In the genomic region with DNA sequence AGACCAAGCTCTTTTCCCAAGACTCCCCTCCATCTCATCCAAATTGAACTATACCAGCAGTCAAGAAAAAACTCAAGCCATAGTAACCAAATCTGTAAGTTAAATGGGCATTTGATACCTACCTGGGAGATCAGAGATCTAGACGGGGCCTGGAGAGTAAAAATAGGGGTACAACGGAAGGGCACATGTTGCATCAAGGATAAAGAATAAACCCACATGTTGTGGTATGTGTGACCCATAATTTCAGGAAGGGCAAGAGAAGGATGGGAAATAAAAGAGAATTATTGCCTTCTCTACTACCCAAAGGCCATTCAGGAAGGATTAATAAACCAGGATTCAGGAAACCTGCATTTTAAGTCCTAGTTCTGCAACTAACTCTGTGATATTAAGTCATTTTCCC, we compare ENCODE assay signal across 30 cellular contexts. TPM values are rescaled to one million over a fixed set of nuclear protein-coding genes. Genes with fewer than 3 reads are reported as not detected.
DNase-seq lines count a peak whose midpoint lies in the region; ATAC-seq, FAIRE-seq and TF ChIP-seq lines count a peak whose summit lies in the region.
"Had no signal": no experiment of that assay in that cellular context is flagged by ENCODE, and none has a peak within 500 bp of the region (broad histone marks: within the 10 kb centered on the region; RNA-seq: fewer than 3 reads in every experiment).

No MANE protein-coding gene starts in this region.

- no peak for FAIRE-seq in HepG2 (lab: Jason Lieb, UNC)
- FAIRE-seq: GM12878, GM12892, GM18507 had no signal

- no peak for TF ChIP-seq RAD21 in HepG2 (CRISPR knock-in tag; IDR thresholded peaks at IDR 0.05)

- TF ChIP-seq CTCF in HepG2 (CRISPR knock-in tag; IDR thresholded peaks at IDR 0.05) (no peak), right lobe of liver (IDR thresholded peaks at IDR 0.05) (no peak), PC-3 (conservative IDR thresholded peaks at IDR 0.05; ENCODE audit: low read depth, low read length) (no peak), ovary (IDR thresholded peaks at IDR 0.05) (no peak)

- POLR2A ChIA-PET in HepG2 (lab: Yijun Ruan, JAX) = no interaction called here
- POLR2A ChIA-PET in PC-3 (lab: Charles Lee; ENCODE audit: unreplicated experiment) = no interaction called here

- H3K4me3 ChIP-seq in HepG2 (replicated peaks in 1 of 3; ENCODE audit: insufficient read depth in 1 of 3, low read depth in 2 of 3, low read length in 3 of 3) (no peak overlapping the region), right lobe of liver (no peak overlapping the region), PC-3 (ENCODE audit: low read length) (no peak overlapping the region), ovary (no peak overlapping the region)
- H3K4me3 ChIP-seq: BLaER1, GM12878 had no signal

- H4K20me1 ChIP-seq in HepG2 (ENCODE audit: insufficient read depth, low read length) = no peaks in the 10 kb centered on the region
- no peaks in the 10 kb centered on the region for H4K20me1 ChIP-seq in PC-3 (ENCODE audit: low read length)
- H4K20me1 ChIP-seq: BLaER1 had no signal

- H3F3A ChIP-seq in PC-3 (ENCODE audit: low read length, unreplicated experiment) = no peaks in the 10 kb centered on the region

- no peaks in the 10 kb centered on the region for H3K9me3 ChIP-seq in HepG2 (ENCODE audit: low read length)
- no peaks in the 10 kb centered on the region for H3K9me3 ChIP-seq in right lobe of liver
- no peaks in the 10 kb centered on the region for H3K9me3 ChIP-seq in PC-3 (ENCODE audit: low read length)
- no peaks in the 10 kb centered on the region for H3K9me3 ChIP-seq in ovary
- H3K9me3 ChIP-seq: BE2C, BLaER1 had no signal

- H3K27ac ChIP-seq in HepG2 (ENCODE audit: extremely low read length, insufficient read depth, low read length) = no peak overlapping the region
- H3K27ac ChIP-seq in right lobe of liver = no peak overlapping the region
- peak overlapping the region; percentile 65; the same call in 1 of the 2 replicates for H3K27ac ChIP-seq in PC-3 (ENCODE audit: low read length)
- H3K27ac ChIP-seq in ovary = no peak overlapping the region
- H3K27ac ChIP-seq: 22Rv1, BLaER1 had no signal

- H2AFZ ChIP-seq in HepG2 (ENCODE audit: low read length) (no peak overlapping the region), PC-3 (ENCODE audit: low read length) (no peak overlapping the region)

- H3K36me3 ChIP-seq in HepG2 (replicated peaks in 1 of 2; ENCODE audit: control insufficient read depth in 1 of 2, insufficient read depth in 2 of 2, low read length in 2 of 2) = no peaks in the 10 kb centered on the region
- H3K36me3 ChIP-seq in right lobe of liver = no peaks in the 10 kb centered on the region
- H3K36me3 ChIP-seq in PC-3 (ENCODE audit: low read depth, low read length) = no peaks in the 10 kb centered on the region
- no peaks in the 10 kb centered on the region for H3K36me3 ChIP-seq in ovary
- H3K36me3 ChIP-seq: BE2C, BLaER1 had no signal

- ATAC-seq in HepG2 (no peak), right lobe of liver (no peak), PC-3 (no peak)
- ATAC-seq: GM12878 had no signal

- intact Hi-C loops in HepG2 (cut with micrococcal nuclease; ENCODE audit: unreplicated experiment) = no loop called here
- intact Hi-C loops in right lobe of liver (cut with DNase I) = no loop called here
- intact Hi-C loops in PC-3 (cut with micrococcal nuclease) = loop anchor here (5.0 kb wide), 1 partner anchor 535 kb away; no protein-coding TSS in a partner anchor
- intact Hi-C loops in ovary (cut with DNase I) = no loop called here

- H3K79me2 ChIP-seq in HepG2 (ENCODE audit: insufficient read depth, low read length) = no peaks in the 10 kb centered on the region
- H3K79me2 ChIP-seq in PC-3 (ENCODE audit: low read length) = no peaks in the 10 kb centered on the region

- WGBS in HepG2 (ENCODE audit: low lambda C conversion rate) = 31% methylated on average over 2 of the region's 2 CpGs
- 46% methylated on average over 2 of the region's 2 CpGs for WGBS in right lobe of liver (ENCODE audit: insufficient coverage, low coverage, low lambda C conversion rate, missing lambda C conversion rate)
- WGBS in ovary, 3 donors = 42 to 46% (median 45%) methylated on average over 2 of the region's 2 CpGs

- H3K9ac ChIP-seq in HepG2 (ENCODE audit: insufficient read depth, low read depth, low read length) = no peak overlapping the region
- H3K9ac ChIP-seq in PC-3 (ENCODE audit: low read length) = no peak overlapping the region
- H3K9ac ChIP-seq: BLaER1 had no signal

- no peak for TF ChIP-seq POLR2A in HepG2 (IDR thresholded peaks at IDR 0.05; ENCODE audit: insufficient read depth in 1 of 2, low read depth in 2 of 2, low read length in 2 of 2)
- no peak for TF ChIP-seq POLR2A in right lobe of liver (IDR thresholded peaks at IDR 0.05)
- TF ChIP-seq POLR2A in ovary (IDR thresholded peaks at IDR 0.05) = no peak

- H3K4me1 ChIP-seq in HepG2 (ENCODE audit: insufficient read depth, low read length) (no peaks in the 10 kb centered on the region), right lobe of liver (no peaks in the 10 kb centered on the region), PC-3 (ENCODE audit: insufficient read depth, low read length) (peaks cover 25% of the 10 kb centered on the region), ovary (ENCODE audit: insufficient read depth) (no peaks in the 10 kb centered on the region)
- H3K4me1 ChIP-seq: BE2C, BLaER1 had no signal

- H3K9me2 ChIP-seq in PC-3 (replicated peaks; ENCODE audit: low read length) = no peaks in the 10 kb centered on the region

- TF ChIP-seq EP300 in HepG2 (IDR thresholded peaks at IDR 0.05; ENCODE audit: low read depth in 2 of 2, low read length in 2 of 2) = no peak
- no peak for TF ChIP-seq EP300 in HepG2 (CRISPR knock-in tag; IDR thresholded peaks at IDR 0.05; ENCODE audit: borderline replicate concordance)
- TF ChIP-seq EP300 in ovary (IDR thresholded peaks at IDR 0.05) = no peak

- no peak overlapping the region for H3K4me2 ChIP-seq in HepG2 (ENCODE audit: low read depth, low read length)
- H3K4me2 ChIP-seq in PC-3 (ENCODE audit: low read length) = no peak overlapping the region
- H3K4me2 ChIP-seq: BLaER1 had no signal

- H3K27me3 ChIP-seq in HepG2 (ENCODE audit: control insufficient read depth in 1 of 2, insufficient read depth in 2 of 2, low read length in 2 of 2) (no peaks in the 10 kb centered on the region), right lobe of liver (no peaks in the 10 kb centered on the region), PC-3 (ENCODE audit: low read length) (no peaks in the 10 kb centered on the region), ovary (no peaks in the 10 kb centered on the region)
- H3K27me3 ChIP-seq: BE2C, BLaER1 had no signal

- DNase-seq in HepG2 (ENCODE audit: low spot score) = no peak
- DNase-seq in right lobe of liver = no peak
- no peak for DNase-seq in PC-3
- no peak for DNase-seq in ovary
- DNase-seq in NK-92 (lab: John Stamatoyannopoulos, UW; ENCODE audit: unreplicated experiment) = no peak
- DNase-seq: ACHN; BE2C; C1 segment of cervical spinal cord; CD4-positive, alpha-beta memory T cell; CD4-positive, CD25-positive, alpha-beta regulatory T cell; CD8-positive, alpha-beta memory T cell; COR-L47; DMS 273 treated with DMSO at 0.1 percent for 48 hours; DMS153; DMS53; DMS79; DND-41; EL; GDM1 had no signal

- in situ Hi-C loops in HepG2 (cut with HindIII; ENCODE audit: extremely low pct_ligation_motif_present, low pct_unique_long_range_greater_than_20kb) = loop anchor here (5.0 to 25.0 kb wide), 2 partner anchors 100 to 540 kb away; a partner anchor contains a TSS

- BruUV-seq in HepG2 (replicated peaks; lab: Mats Ljungman, UMichigan) (no TSS peak), PC-3 (replicated peaks; lab: Mats Ljungman, UMichigan) (no TSS peak)

- CTCF ChIA-PET in HepG2 (lab: Yijun Ruan, JAX; ENCODE audit: low intra/inter-chr PET ratio, low total read pairs) = no interaction called here
- CTCF ChIA-PET in PC-3 (lab: Charles Lee) = interaction anchor here (1.3 kb wide), 1 partner anchor 94 kb away, joined by 6 read pairs; no protein-coding TSS in a partner anchor

RNA-seq across cellular contexts. Expression of a gene that starts 1.5 kb away (rescaled TPM):
- total RNA-seq in HepG2 (2016; rRNA removed; fragmentation: Illumina TruSeq; extraction: Trizol) (not detected in 2 replicates), right lobe of liver (not detected), PC-3 (2014; rRNA removed) (0.33 TPM in 1 of 2 replicates, not detected in the other), ovary (not detected)
- total RNA-seq in HepG2 (2016; cell fraction: cytosol; rRNA removed; fragmentation: Illumina TruSeq; extraction: Trizol; ENCODE audit: low read depth) = not detected in 2 replicates
- total RNA-seq in HepG2 (2016; cell fraction: insoluble cytoplasmic fraction; rRNA removed; fragmentation: Illumina TruSeq; extraction: Trizol) = not detected in 2 replicates
- total RNA-seq in HepG2 (2016; cell fraction: membrane; rRNA removed; fragmentation: Illumina TruSeq; extraction: Trizol) = not detected in 2 replicates
- not detected in 2 replicates for total RNA-seq in HepG2 (2016; cell fraction: nucleus; rRNA removed; fragmentation: Illumina TruSeq; extraction: Trizol)
- polyA plus RNA-seq in HepG2 (2011; rRNA removed) (not detected in 2 replicates), ovary (not detected)
- not detected in 2 replicates for polyA plus RNA-seq in HepG2 (2011; cell fraction: cytosol; rRNA removed)
- polyA plus RNA-seq in HepG2 (2011; cell fraction: nucleus; rRNA removed) = not detected in 2 replicates
- polyA plus RNA-seq in HepG2 (2012) = not detected in 2 replicates
- polyA plus RNA-seq in HepG2 (2016; cell fraction: cytosol; fragmentation: Illumina TruSeq; extraction: Trizol; ENCODE audit: low read depth) = not detected in 2 replicates
- polyA plus RNA-seq in HepG2 (2016; cell fraction: insoluble cytoplasmic fraction; fragmentation: Illumina TruSeq; extraction: Trizol; ENCODE audit: low read depth) = not detected in 2 replicates
- not detected in 2 replicates for polyA plus RNA-seq in HepG2 (2016; cell fraction: membrane; fragmentation: Illumina TruSeq; extraction: Trizol; ENCODE audit: low read depth)
- polyA plus RNA-seq in HepG2 (2016; cell fraction: nucleus; fragmentation: Illumina TruSeq; extraction: Trizol; ENCODE audit: insufficient read depth, low read depth) = not detected in 2 replicates
- polyA minus RNA-seq in HepG2 (2011; rRNA and poly(A)+ RNA removed; ENCODE audit: low replicate concordance) = not detected in 2 replicates
- not detected in 2 replicates for polyA minus RNA-seq in HepG2 (2011; cell fraction: cytosol; rRNA and poly(A)+ RNA removed)
- not detected in 2 replicates for polyA minus RNA-seq in HepG2 (2011; cell fraction: nucleus; rRNA and poly(A)+ RNA removed)
- total RNA-seq: A172; A673; CD4-positive, alpha-beta memory T cell; CD4-positive, CD25-positive, alpha-beta regulatory T cell; CD8-positive, alpha-beta memory T cell; Daoy; G401; GM12878 had no signal
- polyA plus RNA-seq: AG04450; CD14-positive monocyte; CD4-positive, alpha-beta memory T cell; CD4-positive, CD25-positive, alpha-beta regulatory T cell; CD8-positive, alpha-beta memory T cell; GM12878 had no signal

RNA-seq across cellular contexts. Expression of a gene that starts 25.9 kb away (rescaled TPM):
- total RNA-seq in HepG2 (2016; rRNA removed; fragmentation: Illumina TruSeq; extraction: Trizol) (not detected in 2 replicates), right lobe of liver (under 1 TPM in 1 of 6 experiments, not detected in 5; 0.20 TPM), PC-3 (2014; rRNA removed) (0.04 TPM in 1 of 2 replicates, not detected in the other), ovary (under 1 TPM in 3 of 7 donors, not detected in 4; 0.54 to 0.80 (median 0.69) TPM)
- not detected in 2 replicates for total RNA-seq in HepG2 (2016; cell fraction: cytosol; rRNA removed; fragmentation: Illumina TruSeq; extraction: Trizol; ENCODE audit: low read depth)
- not detected in 2 replicates for total RNA-seq in HepG2 (2016; cell fraction: insoluble cytoplasmic fraction; rRNA removed; fragmentation: Illumina TruSeq; extraction: Trizol)
- total RNA-seq in HepG2 (2016; cell fraction: membrane; rRNA removed; fragmentation: Illumina TruSeq; extraction: Trizol) = not detected in 2 replicates
- not detected in 2 replicates for total RNA-seq in HepG2 (2016; cell fraction: nucleus; rRNA removed; fragmentation: Illumina TruSeq; extraction: Trizol)
- polyA plus RNA-seq in HepG2 (2011; rRNA removed) (not detected in 2 replicates), ovary (1 to 10 TPM in 1 of 2 donors, under 1 TPM in 1; 0.05 to 1.4 TPM)
- polyA plus RNA-seq in HepG2 (2011; cell fraction: cytosol; rRNA removed) = not detected in 2 replicates
- not detected in 2 replicates for polyA plus RNA-seq in HepG2 (2011; cell fraction: nucleus; rRNA removed)
- polyA plus RNA-seq in HepG2 (2012) = not detected in 2 replicates
- not detected in 2 replicates for polyA plus RNA-seq in HepG2 (2016; cell fraction: cytosol; fragmentation: Illumina TruSeq; extraction: Trizol; ENCODE audit: low read depth)
- not detected in 2 replicates for polyA plus RNA-seq in HepG2 (2016; cell fraction: insoluble cytoplasmic fraction; fragmentation: Illumina TruSeq; extraction: Trizol; ENCODE audit: low read depth)
- not detected in 2 replicates for polyA plus RNA-seq in HepG2 (2016; cell fraction: membrane; fragmentation: Illumina TruSeq; extraction: Trizol; ENCODE audit: low read depth)
- polyA plus RNA-seq in HepG2 (2016; cell fraction: nucleus; fragmentation: Illumina TruSeq; extraction: Trizol; ENCODE audit: insufficient read depth, low read depth) = not detected in 2 replicates
- not detected in 2 replicates for polyA minus RNA-seq in HepG2 (2011; rRNA and poly(A)+ RNA removed; ENCODE audit: low replicate concordance)
- polyA minus RNA-seq in HepG2 (2011; cell fraction: cytosol; rRNA and poly(A)+ RNA removed) = not detected in 2 replicates
- not detected in 2 replicates for polyA minus RNA-seq in HepG2 (2011; cell fraction: nucleus; rRNA and poly(A)+ RNA removed)
- total RNA-seq: A172; A673; CD4-positive, alpha-beta memory T cell; CD4-positive, CD25-positive, alpha-beta regulatory T cell; CD8-positive, alpha-beta memory T cell; Daoy; G401; GM12878 had no signal
- polyA plus RNA-seq: CD14-positive monocyte; CD4-positive, alpha-beta memory T cell; CD4-positive, CD25-positive, alpha-beta regulatory T cell; CD8-positive, alpha-beta memory T cell; GM12878 had no signal
